34 cellular contexts compared by ENCODE assay signal in genomic region chr6:110139052-110139451, GRCh38.
"Had no signal": no experiment of that assay in that cellular context is flagged by ENCODE, and none has a peak within 500 bp of the region (broad histone marks: within the 10 kb centered on the region; RNA-seq: fewer than 3 reads in every experiment).

No MANE protein-coding gene starts in this region.

- H3K9me3 ChIP-seq: gastrocnemius medialis had no signal

- H3K27ac Mint-ChIP-seq: activated CD8-positive, alpha-beta T cell treated with anti-CD3 and anti-CD28 coated beads for 36 hours; activated naive CD8-positive, alpha-beta T cell; activated T-helper 17 cell treated with anti-CD3 and anti-CD28 coated beads, Interleukin-2, amount 50 U/mL, for 72 hours; effector memory CD8-positive, alpha-beta T cell; T-helper 17 cell; T-helper 2 cell treated with Interferon-gamma antibody and Interleukin-4, amounts not matched to agents 5 μg/mL and 100 μg/mL, for 36 hours had no signal

- FAIRE-seq: astrocyte, colon, endothelial cell of umbilical vein had no signal

- H3K27me3 ChIP-seq: brain microvascular endothelial cell, foreskin keratinocyte, gastrocnemius medialis, heart left ventricle had no signal

- DNase-seq: activated CD4-positive, alpha-beta T cell treated with anti-CD3 and anti-CD28 coated beads for 1 hour; activated CD4-positive, alpha-beta T cell treated with anti-CD3 and anti-CD28 coated beads for 48 hours; activated CD4-positive, alpha-beta T cell treated with anti-CD3 and anti-CD28 coated beads, Interleukin-2, amount 50 U/mL, for 1 hour; activated CD4-positive, alpha-beta T cell treated with anti-CD3 and anti-CD28 coated beads, Interleukin-2, amount 50 U/mL, for 48 hours; activated CD8-positive, alpha-beta memory T cell treated with anti-CD3 and anti-CD28 coated beads for 24 hours; activated CD8-positive, alpha-beta T cell treated with anti-CD3 and anti-CD28 coated beads for 36 hours; activated effector memory CD4-positive, alpha-beta T cell treated with Interleukin-2 at 50 U/mL for 16 hours; activated gamma-delta T cell treated with Interleukin-2 at 50 U/mL for 16 hours; activated naive CD4-positive, alpha-beta T cell treated with anti-CD3 and anti-CD28 coated beads, Interleukin-2, amount 50 U/mL, for 16 hours; activated naive CD4-positive, alpha-beta T cell treated with Interleukin-2 at 50 U/mL for 16 hours; activated T-cell treated with anti-CD3 and anti-CD28 coated beads, Interleukin-2, amount 50 U/mL, for 4 hours; amniotic stem cell; anterior cingulate cortex; brain microvascular endothelial cell; cortex of kidney; dermis blood vessel endothelial cell; effector CD4-positive, alpha-beta T cell; effector memory CD8-positive, alpha-beta T cell; foreskin keratinocyte; gastrocnemius medialis; glutamatergic neuron; heart left ventricle; T-helper 1 cell; T-helper 17 cell; T1000; WERI-Rb-1 had no signal

- H3K4me1 Mint-ChIP-seq: activated T-helper 17 cell treated with anti-CD3 and anti-CD28 coated beads, Interleukin-2, amount 50 U/mL, for 72 hours; central memory CD8-positive, alpha-beta T cell; T-helper 17 cell had no signal

- H3K36me3 ChIP-seq: brain microvascular endothelial cell, gastrocnemius medialis, heart left ventricle, WERI-Rb-1 had no signal

- H3K4me3 ChIP-seq: gastrocnemius medialis, heart left ventricle had no signal

- ATAC-seq: activated CD8-positive, alpha-beta T cell treated with anti-CD3 and anti-CD28 coated beads for 36 hours; activated T-cell treated with anti-CD3 and anti-CD28 coated beads, Interleukin-2, amount 50 U/mL, for 4 hours; activated T-helper 17 cell treated with anti-CD3 and anti-CD28 coated beads, Interleukin-2, amount 50 U/mL, for 72 hours; effector memory CD8-positive, alpha-beta T cell; esophagus mucosa; foreskin keratinocyte; gastrocnemius medialis; heart left ventricle; T-helper 17 cell had no signal

- H3K27ac ChIP-seq: brain microvascular endothelial cell, foreskin keratinocyte, gastrocnemius medialis, heart left ventricle, WERI-Rb-1 had no signal

- H3K4me1 ChIP-seq: gastrocnemius medialis, heart left ventricle had no signal

- H3K4me3 Mint-ChIP-seq: activated CD8-positive, alpha-beta T cell treated with anti-CD3 and anti-CD28 coated beads for 36 hours; activated naive CD8-positive, alpha-beta T cell; activated T-cell treated with anti-CD3 and anti-CD28 coated beads, Interleukin-2, amount 50 U/mL, for 4 hours; activated T-helper 17 cell treated with anti-CD3 and anti-CD28 coated beads, Interleukin-2, amount 50 U/mL, for 72 hours; central memory CD8-positive, alpha-beta T cell; effector memory CD8-positive, alpha-beta T cell; T-helper 17 cell; T-helper 2 cell treated with Interferon-gamma antibody and Interleukin-4, amounts not matched to agents 5 μg/mL and 100 μg/mL, for 36 hours had no signal

- H3K9me3 Mint-ChIP-seq: activated CD8-positive, alpha-beta T cell treated with anti-CD3 and anti-CD28 coated beads for 36 hours; activated T-cell treated with anti-CD3 and anti-CD28 coated beads, Interleukin-2, amount 50 U/mL, for 4 hours; central memory CD8-positive, alpha-beta T cell had no signal
